Comparison of ENCODE assay signal across 17 cellular contexts in the genomic region with DNA sequence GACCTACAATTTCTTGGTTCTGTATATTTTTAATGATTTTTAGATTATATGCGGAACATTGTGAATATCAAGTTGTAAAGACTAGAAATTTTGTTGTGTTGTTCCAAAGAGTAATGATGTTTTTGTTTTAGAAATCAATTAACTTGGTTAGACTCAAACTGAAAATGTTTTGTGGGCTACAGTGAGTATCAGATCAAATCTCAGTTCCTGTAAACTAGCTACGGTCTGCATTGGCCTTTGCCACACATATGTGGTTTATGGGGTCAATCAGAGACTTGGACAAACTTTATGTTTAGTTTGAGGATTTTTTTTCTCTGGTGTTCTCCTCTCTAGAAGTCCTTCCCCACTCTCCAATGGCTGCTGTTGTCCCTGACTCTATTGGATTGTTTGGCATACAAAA.
A peak's percentile ranks its signal among the peaks of the same experiment; 100 is the strongest.
DNase-seq lines count a peak whose midpoint lies in the region; ATAC-seq lines count a peak whose summit lies in the region.
"Had no signal": no experiment of that assay in that cellular context is flagged by ENCODE, and none has a peak within 500 bp of the region (broad histone marks: within the 10 kb centered on the region; RNA-seq: fewer than 3 reads in every experiment).

No MANE protein-coding gene starts in this region.

- no peak overlapping the region for H3K27ac Mint-ChIP-seq in activated CD4-positive, alpha-beta T cell treated with anti-CD3 and anti-CD28 coated beads, Interleukin-2, amount 10 ng/mL, durations not matched to agents 24 days and 14 days
- H3K27ac Mint-ChIP-seq: activated CD8-positive, alpha-beta T cell treated with anti-CD3 and anti-CD28 coated beads, Interleukin-2, amount 10 ng/mL, durations not matched to agents 7 days and 5 days; activated naive CD4-positive, alpha-beta T cell treated with anti-CD3 and anti-CD28 coated beads for 36 hours; H9; stimulated activated memory B cell treated with anti-CD40 and anti-IgM and Interleukin-4, amounts not matched to agents 10 μg/mL and 1 μg/mL and 100 μg/mL, for 72 hours; T-helper 2 cell treated with Interferon-gamma antibody and Interleukin-4, amounts not matched to agents 5 μg/mL and 100 μg/mL, for 36 hours had no signal

- no peak overlapping the region for H2BK120ac ChIP-seq in neuronal stem cell (ENCODE audit: low read depth, low read length)

- H3K27me3 Mint-ChIP-seq in activated CD4-positive, alpha-beta T cell treated with anti-CD3 and anti-CD28 coated beads, Interleukin-2, amount 10 ng/mL, durations not matched to agents 24 days and 14 days, result no peaks in the 10 kb centered on the region
- H3K27me3 Mint-ChIP-seq: stimulated activated memory B cell treated with anti-CD40 and anti-IgM and Interleukin-4, amounts not matched to agents 10 μg/mL and 1 μg/mL and 100 μg/mL, for 72 hours had no signal

- H3K4me1 Mint-ChIP-seq in activated CD4-positive, alpha-beta T cell treated with anti-CD3 and anti-CD28 coated beads, Interleukin-2, amount 10 ng/mL, durations not matched to agents 24 days and 14 days, result no peaks in the 10 kb centered on the region
- H3K4me1 Mint-ChIP-seq: stimulated activated memory B cell treated with anti-CD40 and anti-IgM and Interleukin-4, amounts not matched to agents 10 μg/mL and 1 μg/mL and 100 μg/mL, for 72 hours had no signal

- no peak overlapping the region for H2AK5ac ChIP-seq in neuronal stem cell (ENCODE audit: low read depth, low read length)

- H4K91ac ChIP-seq in neuronal stem cell (ENCODE audit: low read depth, low read length, poor library complexity), result no peak overlapping the region

- no peak overlapping the region for H3K14ac ChIP-seq in neuronal stem cell (ENCODE audit: low read length)

- no peaks in the 10 kb centered on the region for H3K27me3 ChIP-seq in neuronal stem cell (ENCODE audit: control insufficient read depth in 3 of 3, insufficient read depth in 3 of 3, low read depth in 1 of 3, low read length in 3 of 3)
- H3K27me3 ChIP-seq: BLaER1 treated with 17β-estradiol and CSF1 and Interleukin-3, amounts not matched to agents 10 nM and 100 nM; Peyer's patch had no signal

- H2BK15ac ChIP-seq in neuronal stem cell (ENCODE audit: low read length), result no peak overlapping the region

- intact Hi-C loops in activated CD4-positive, alpha-beta T cell treated with anti-CD3 and anti-CD28 coated beads, Interleukin-2, amount 10 ng/mL, durations not matched to agents 24 days and 14 days (cut with micrococcal nuclease), result no loop called here

- no peak overlapping the region for H3K18ac ChIP-seq in neuronal stem cell (ENCODE audit: low read length)

- H3K36me3 Mint-ChIP-seq in activated CD4-positive, alpha-beta T cell treated with anti-CD3 and anti-CD28 coated beads, Interleukin-2, amount 10 ng/mL, durations not matched to agents 24 days and 14 days (ENCODE audit: low read depth), result no peaks in the 10 kb centered on the region
- H3K36me3 Mint-ChIP-seq: stimulated activated memory B cell treated with anti-CD40 and anti-IgM and Interleukin-4, amounts not matched to agents 10 μg/mL and 1 μg/mL and 100 μg/mL, for 72 hours had no signal

- no peak overlapping the region for H2AFZ ChIP-seq in neuronal stem cell (ENCODE audit: low read length)

- no peak for DNase-seq in NCI-H226
- no peak for DNase-seq in neuronal stem cell (ENCODE audit: low spot score)
- DNase-seq in activated CD4-positive, alpha-beta T cell treated with anti-CD3 and anti-CD28 coated beads, Interleukin-2, amount 10 ng/mL, durations not matched to agents 24 days and 14 days, result no peak
- no peak for DNase-seq in cerebellar nuclear complex (lab: John Stamatoyannopoulos, UW)
- DNase-seq: activated CD8-positive, alpha-beta T cell treated with anti-CD3 and anti-CD28 coated beads, Interleukin-2, amount 10 ng/mL, durations not matched to agents 7 days and 5 days; activated naive CD4-positive, alpha-beta T cell treated with anti-CD3 and anti-CD28 coated beads for 36 hours; central memory CD4-positive, alpha-beta T cell; H9; nucleus accumbens; Peyer's patch had no signal

- no peaks in the 10 kb centered on the region for H3K9me3 ChIP-seq in neuronal stem cell (replicated peaks in 1 of 2; ENCODE audit: control insufficient read depth in 2 of 2, insufficient read depth in 1 of 2, low read depth in 1 of 2, low read length in 2 of 2)
- H3K9me3 ChIP-seq: BLaER1 treated with 17β-estradiol and CSF1 and Interleukin-3, amounts not matched to agents 10 nM and 100 nM; Peyer's patch had no signal

- no peaks in the 10 kb centered on the region for H3K9me3 Mint-ChIP-seq in activated CD4-positive, alpha-beta T cell treated with anti-CD3 and anti-CD28 coated beads, Interleukin-2, amount 10 ng/mL, durations not matched to agents 24 days and 14 days
- H3K9me3 Mint-ChIP-seq: activated naive CD4-positive, alpha-beta T cell treated with anti-CD3 and anti-CD28 coated beads for 36 hours; H9; stimulated activated memory B cell treated with anti-CD40 and anti-IgM and Interleukin-4, amounts not matched to agents 10 μg/mL and 1 μg/mL and 100 μg/mL, for 72 hours; T-helper 2 cell treated with Interferon-gamma antibody and Interleukin-4, amounts not matched to agents 5 μg/mL and 100 μg/mL, for 36 hours had no signal

- H2BK12ac ChIP-seq in neuronal stem cell (ENCODE audit: low read length), result no peak overlapping the region

- no peak overlapping the region for H3K9ac ChIP-seq in neuronal stem cell (ENCODE audit: low read depth, low read length, poor library complexity)
- H3K9ac ChIP-seq: BLaER1 treated with 17β-estradiol and CSF1 and Interleukin-3, amounts not matched to agents 10 nM and 100 nM had no signal

- no peak overlapping the region for H3K23ac ChIP-seq in neuronal stem cell (ENCODE audit: low read depth, low read length, poor library complexity)

- no peak overlapping the region for H3K4me2 ChIP-seq in neuronal stem cell (ENCODE audit: insufficient read depth, low read length, poor library complexity, severe bottlenecking)

- H3K4me1 ChIP-seq in neuronal stem cell (ENCODE audit: control insufficient read depth in 2 of 2, insufficient read depth in 1 of 2, low read depth in 1 of 2, low read length in 2 of 2), result no peaks in the 10 kb centered on the region
- H3K4me1 ChIP-seq: Peyer's patch had no signal

- no peak overlapping the region for H3K4ac ChIP-seq in neuronal stem cell (ENCODE audit: low read length)

- WGBS in neuronal stem cell (ENCODE audit: extremely low coverage in 2 of 2, insufficient read length in 2 of 2, insufficient replicate concordance in 1 of 2), 2 donors, result 100% methylated on average over 1 of the region's 2 CpGs; no CpG with 5 or more reads in 1 of the 2 donors

- H2BK5ac ChIP-seq in neuronal stem cell (ENCODE audit: low read length), result no peak overlapping the region

- H3K36me3 ChIP-seq in neuronal stem cell (replicated peaks in 1 of 2; ENCODE audit: control insufficient read depth in 2 of 2, insufficient read depth in 2 of 2, low read length in 2 of 2), result no peaks in the 10 kb centered on the region
- H3K36me3 ChIP-seq: BLaER1 treated with 17β-estradiol and CSF1 and Interleukin-3, amounts not matched to agents 10 nM and 100 nM; Peyer's patch had no signal

- ATAC-seq in GM18867 (IDR thresholded peaks at IDR 0.05; ENCODE audit: unreplicated experiment) (peak; percentile 97), GM21447 (IDR thresholded peaks at IDR 0.05; ENCODE audit: unreplicated experiment) (peak; percentile 92), HG02970 (IDR thresholded peaks at IDR 0.05; ENCODE audit: low FRiP score, unreplicated experiment) (peak; percentile 94), HG03521 (IDR thresholded peaks at IDR 0.05; ENCODE audit: unreplicated experiment) (peak; percentile 93)
- ATAC-seq: activated CD8-positive, alpha-beta T cell treated with anti-CD3 and anti-CD28 coated beads, Interleukin-2, amount 10 ng/mL, durations not matched to agents 7 days and 5 days; stimulated activated memory B cell treated with anti-CD40 and anti-IgM and Interleukin-4, amounts not matched to agents 10 μg/mL and 1 μg/mL and 100 μg/mL, for 72 hours had no signal

- H3K27ac ChIP-seq in neuronal stem cell (replicated peaks; ENCODE audit: low read length), result no peak overlapping the region
- H3K27ac ChIP-seq: BLaER1 treated with 17β-estradiol and CSF1 and Interleukin-3, amounts not matched to agents 10 nM and 100 nM; Peyer's patch had no signal

- no peak overlapping the region for H3K4me3 ChIP-seq in neuronal stem cell (ENCODE audit: low read length in 2 of 2)
- H3K4me3 ChIP-seq: BLaER1 treated with 17β-estradiol and CSF1 and Interleukin-3, amounts not matched to agents 10 nM and 100 nM; Peyer's patch had no signal

- no peak overlapping the region for H3K4me3 Mint-ChIP-seq in activated CD4-positive, alpha-beta T cell treated with anti-CD3 and anti-CD28 coated beads, Interleukin-2, amount 10 ng/mL, durations not matched to agents 24 days and 14 days
- H3K4me3 Mint-ChIP-seq: activated CD8-positive, alpha-beta T cell treated with anti-CD3 and anti-CD28 coated beads, Interleukin-2, amount 10 ng/mL, durations not matched to agents 7 days and 5 days; activated naive CD4-positive, alpha-beta T cell treated with anti-CD3 and anti-CD28 coated beads for 36 hours; H9; stimulated activated memory B cell treated with anti-CD40 and anti-IgM and Interleukin-4, amounts not matched to agents 10 μg/mL and 1 μg/mL and 100 μg/mL, for 72 hours; T-helper 2 cell treated with Interferon-gamma antibody and Interleukin-4, amounts not matched to agents 5 μg/mL and 100 μg/mL, for 36 hours had no signal

- no peaks in the 10 kb centered on the region for H3K79me1 ChIP-seq in neuronal stem cell (ENCODE audit: low read depth, low read length)

- no peak overlapping the region for H4K8ac ChIP-seq in neuronal stem cell (ENCODE audit: low read depth, low read length)
